In genomic region chr13:38519229-38519910, GRCh38 we compare ENCODE assay signal across 33 cellular contexts.
"Had no signal": no experiment of that assay in that cellular context is flagged by ENCODE, and none has a peak within 500 bp of the region (broad histone marks: within the 10 kb centered on the region; RNA-seq: fewer than 3 reads in every experiment).

No MANE protein-coding gene starts in this region.

- FAIRE-seq: kidney, small intestine, TTC549 had no signal

- DNase-seq: activated CD4-positive, alpha-beta T cell treated with anti-CD3 and anti-CD28 coated beads for 48 hours; activated CD4-positive, alpha-beta T cell treated with anti-CD3 and anti-CD28 coated beads, Interleukin-2, amount 50 U/mL, for 48 hours; activated CD8-positive, alpha-beta memory T cell treated with anti-CD3 and anti-CD28 coated beads, Interleukin-2, amount 50 U/mL, for 4 hours; activated effector memory CD4-positive, alpha-beta T cell treated with anti-CD3 and anti-CD28 coated beads, Interleukin-2, amount 50 U/mL, for 16 hours; activated naive CD4-positive, alpha-beta T cell treated with anti-CD3 and anti-CD28 coated beads for 36 hours; activated naive CD8-positive, alpha-beta T cell treated with anti-CD3 and anti-CD28 coated beads for 36 hours; activated T-cell treated with anti-CD3 and anti-CD28 coated beads, Interleukin-2, amount 50 U/mL, for 1 hour; adrenal gland; aorta; body of pancreas; cerebellar nuclear complex; colonic mucosa; effector memory CD4-positive, alpha-beta T cell; erythroblast; gastrocnemius medialis; glutamatergic neuron; immature natural killer cell; kidney; midbrain; naive thymus-derived CD4-positive, alpha-beta T cell; nucleus accumbens; psoas muscle; sigmoid colon; small intestine; stimulated activated CD4-positive, alpha-beta T cell treated with anti-CD3 and anti-CD28 coated beads, Interleukin-1b, Interleukin-23, amount 100 ng/mL, for 48 hours; stimulated activated naive B cell treated with anti-CD40 and anti-IgM and Interleukin-4, amounts not matched to agents 10 μg/mL and 1 μg/mL and 100 μg/mL, for 72 hours; stomach; thyroid gland; upper lobe of right lung; WERI-Rb-1 had no signal

- H3K27ac Mint-ChIP-seq: activated naive CD4-positive, alpha-beta T cell treated with anti-CD3 and anti-CD28 coated beads for 36 hours; activated naive CD8-positive, alpha-beta T cell treated with anti-CD3 and anti-CD28 coated beads for 36 hours; activated T-helper 1 cell treated with anti-CD3 and anti-CD28 coated beads, Interleukin-12 subunit alpha, Interleukin-12 subunit beta, Interleukin-2, Interleukin-4 antibody, amounts not matched to agents 30 ng/mL and 10 ng/mL and 1 ng/mL, durations not matched to agents 14 hours and 24 hours and 36 hours; immature natural killer cell; naive thymus-derived CD4-positive, alpha-beta T cell; stimulated activated naive B cell treated with anti-CD40 and anti-IgM and Interleukin-4, amounts not matched to agents 10 μg/mL and 1 μg/mL and 100 μg/mL, for 72 hours had no signal

- H3K36me3 Mint-ChIP-seq: activated naive CD8-positive, alpha-beta T cell treated with anti-CD3 and anti-CD28 coated beads for 36 hours; immature natural killer cell; naive thymus-derived CD4-positive, alpha-beta T cell; stimulated activated naive B cell treated with anti-CD40 and anti-IgM and Interleukin-4, amounts not matched to agents 10 μg/mL and 1 μg/mL and 100 μg/mL, for 72 hours had no signal

- H3K79me2 ChIP-seq: parathyroid adenoma had no signal

- H3K4me1 ChIP-seq: adrenal gland, body of pancreas, colonic mucosa, gastrocnemius medialis, parathyroid adenoma, psoas muscle, sigmoid colon, stomach, upper lobe of right lung had no signal

- H3K9ac ChIP-seq: parathyroid adenoma had no signal

- H3K4me1 Mint-ChIP-seq: activated naive CD8-positive, alpha-beta T cell treated with anti-CD3 and anti-CD28 coated beads for 36 hours; immature natural killer cell; naive thymus-derived CD4-positive, alpha-beta T cell; stimulated activated naive B cell treated with anti-CD40 and anti-IgM and Interleukin-4, amounts not matched to agents 10 μg/mL and 1 μg/mL and 100 μg/mL, for 72 hours had no signal

- H3K27me3 ChIP-seq: adrenal gland, body of pancreas, colonic mucosa, gastrocnemius medialis, sigmoid colon, stomach, thyroid gland, upper lobe of right lung had no signal

- H3K27ac ChIP-seq: adrenal gland, body of pancreas, colonic mucosa, gastrocnemius medialis, parathyroid adenoma, psoas muscle, sigmoid colon, stomach, thyroid gland, upper lobe of right lung, WERI-Rb-1 had no signal

- H3K9me3 Mint-ChIP-seq: activated naive CD4-positive, alpha-beta T cell treated with anti-CD3 and anti-CD28 coated beads for 36 hours; activated naive CD8-positive, alpha-beta T cell treated with anti-CD3 and anti-CD28 coated beads for 36 hours; activated T-helper 1 cell treated with anti-CD3 and anti-CD28 coated beads, Interleukin-12 subunit alpha, Interleukin-12 subunit beta, Interleukin-2, Interleukin-4 antibody, amounts not matched to agents 30 ng/mL and 10 ng/mL and 1 ng/mL, durations not matched to agents 14 hours and 24 hours and 36 hours had no signal

- H3K36me3 ChIP-seq: adrenal gland, colonic mucosa, gastrocnemius medialis, sigmoid colon, stomach, thyroid gland, upper lobe of right lung, WERI-Rb-1 had no signal

- H3K9me3 ChIP-seq: adrenal gland, body of pancreas, colonic mucosa, gastrocnemius medialis, psoas muscle, sigmoid colon, stomach, thyroid gland, upper lobe of right lung had no signal

- H3K4me3 Mint-ChIP-seq: activated naive CD4-positive, alpha-beta T cell treated with anti-CD3 and anti-CD28 coated beads for 36 hours; activated naive CD8-positive, alpha-beta T cell treated with anti-CD3 and anti-CD28 coated beads for 36 hours; activated T-helper 1 cell treated with anti-CD3 and anti-CD28 coated beads, Interleukin-12 subunit alpha, Interleukin-12 subunit beta, Interleukin-2, Interleukin-4 antibody, amounts not matched to agents 30 ng/mL and 10 ng/mL and 1 ng/mL, durations not matched to agents 14 hours and 24 hours and 36 hours; immature natural killer cell; naive thymus-derived CD4-positive, alpha-beta T cell; stimulated activated naive B cell treated with anti-CD40 and anti-IgM and Interleukin-4, amounts not matched to agents 10 μg/mL and 1 μg/mL and 100 μg/mL, for 72 hours had no signal

- H2AFZ ChIP-seq: parathyroid adenoma had no signal

- H3K27me3 Mint-ChIP-seq: activated naive CD8-positive, alpha-beta T cell treated with anti-CD3 and anti-CD28 coated beads for 36 hours; stimulated activated naive B cell treated with anti-CD40 and anti-IgM and Interleukin-4, amounts not matched to agents 10 μg/mL and 1 μg/mL and 100 μg/mL, for 72 hours had no signal

- H3K4me3 ChIP-seq: adrenal gland, body of pancreas, colonic mucosa, gastrocnemius medialis, psoas muscle, sigmoid colon, stomach, thyroid gland, upper lobe of right lung had no signal
